ENCODE assay signal across 13 cellular contexts in the genomic region with DNA sequence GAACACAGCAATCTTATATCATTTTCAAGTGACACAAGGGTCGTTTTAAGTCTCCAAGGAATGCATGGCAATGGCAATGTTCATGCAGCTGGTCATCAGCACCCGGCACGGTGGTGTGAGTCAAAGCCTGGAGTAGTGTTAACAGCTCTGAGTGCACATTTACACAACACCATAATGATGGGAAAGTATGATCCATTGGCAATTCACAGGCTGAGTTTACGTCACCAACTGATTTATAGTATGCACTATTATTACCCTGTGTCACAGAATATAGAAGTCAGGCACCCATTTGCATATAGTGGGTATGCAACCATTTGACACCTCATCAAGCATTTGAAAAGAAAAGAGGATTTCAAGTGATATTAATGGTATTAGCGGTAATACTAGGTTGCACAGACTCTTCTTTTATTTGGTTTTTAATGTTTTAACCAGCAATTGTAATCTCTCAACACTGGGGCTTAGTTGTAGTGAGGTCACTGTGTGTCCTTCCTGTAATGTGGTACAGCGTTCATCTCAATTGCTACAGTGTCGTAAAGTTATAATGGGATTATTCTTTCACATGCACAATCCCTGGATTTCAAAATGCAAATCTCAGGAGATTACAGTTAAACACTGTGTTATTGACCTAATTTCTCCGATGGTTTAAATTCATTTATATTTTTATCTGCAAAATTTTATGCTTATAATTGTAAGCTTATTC.
DNase-seq lines count a peak whose midpoint lies in the region; FAIRE-seq and TF ChIP-seq lines count a peak whose summit lies in the region.
"Had no signal": no experiment of that assay in that cellular context is flagged by ENCODE, and none has a peak within 500 bp of the region (broad histone marks: within the 10 kb centered on the region; RNA-seq: fewer than 3 reads in every experiment).

No MANE protein-coding gene starts in this region.

- DNase-seq in D721Med (ENCODE audit: insufficient read length, low spot score), result peak; percentile 13
- DNase-seq in NCI-H82 (lab: John Stamatoyannopoulos, UW), result peak; percentile 70
- no peak for DNase-seq in dorsolateral prefrontal cortex
- peak; percentile 23 for DNase-seq in osteoblast (ENCODE audit: insufficient read length, low spot score, missing footprints)
- DNase-seq in inferior parietal cortex (ENCODE audit: extremely low spot score), result no peak
- DNase-seq in HPDE6-E6E7 (ENCODE audit: extremely low spot score), result no peak
- DNase-seq in glutamatergic neuron, result no peak
- DNase-seq in DMS79 (lab: John Stamatoyannopoulos, UW), result no peak
- DNase-seq: CD4-positive, alpha-beta T cell; NCI-H1436; NCI-H2029 treated with DMSO at 0.1 percent for 48 hours; PC-3 had no signal

- H3K27ac Mint-ChIP-seq in glutamatergic neuron (ENCODE audit: unreplicated experiment), result no peak overlapping the region
- H3K27ac Mint-ChIP-seq: B cell; CD4-positive, alpha-beta T cell had no signal

- peaks cover 2% of the 10 kb centered on the region for H3K9me3 Mint-ChIP-seq in glutamatergic neuron (ENCODE audit: unreplicated experiment)
- H3K9me3 Mint-ChIP-seq: CD4-positive, alpha-beta T cell had no signal

- no peaks in the 10 kb centered on the region for H3K36me3 ChIP-seq in osteoblast (ENCODE audit: insufficient read depth, low read length)

- no peak overlapping the region for H3K4me2 ChIP-seq in osteoblast (ENCODE audit: insufficient read depth, low read length)

- H3K9me3 ChIP-seq in osteoblast (ENCODE audit: low read depth, low read length), result no peaks in the 10 kb centered on the region

- H3K27me3 Mint-ChIP-seq in glutamatergic neuron (ENCODE audit: unreplicated experiment), result no peaks in the 10 kb centered on the region
- H3K27me3 Mint-ChIP-seq: B cell; CD4-positive, alpha-beta T cell had no signal

- H4K20me1 ChIP-seq in osteoblast (ENCODE audit: insufficient read depth, low read length), result no peaks in the 10 kb centered on the region

- TF ChIP-seq CTCF in D721Med (IDR thresholded peaks at IDR 0.05; ENCODE audit: insufficient read depth, missing control alignments) (no peak), dorsolateral prefrontal cortex (IDR thresholded peaks at IDR 0.05 in 54 of 56, conservative IDR thresholded peaks at IDR 0.05 in 2 of 56; ENCODE audit: low read depth in 1 of 56, partially characterized antibody in 56 of 56) (no peak), osteoblast (IDR thresholded peaks at IDR 0.05; ENCODE audit: extremely low read depth, low read depth, low read length) (no peak), glutamatergic neuron (IDR thresholded peaks at IDR 0.05; ENCODE audit: partially characterized antibody, unreplicated experiment) (no peak)

- H3K79me2 ChIP-seq in osteoblast (ENCODE audit: insufficient read depth, low read length), result no peaks in the 10 kb centered on the region

- intact Hi-C loops in dorsolateral prefrontal cortex (cut with DNase I), result no loop called here

- H3K4me3 ChIP-seq in dorsolateral prefrontal cortex, result peak overlapping the region in 33 of 59 donors; percentile 0 to 55 (median 24)
- no peak overlapping the region for H3K4me3 ChIP-seq in osteoblast (ENCODE audit: insufficient read depth, low read length)

- H3K4me1 ChIP-seq in osteoblast (ENCODE audit: insufficient read depth, low read length), result no peaks in the 10 kb centered on the region

- H3K4me1 Mint-ChIP-seq in glutamatergic neuron (ENCODE audit: low read depth, unreplicated experiment), result peaks cover 7% of the 10 kb centered on the region
- H3K4me1 Mint-ChIP-seq: B cell had no signal

- H3K36me3 Mint-ChIP-seq in glutamatergic neuron (ENCODE audit: unreplicated experiment), result no peaks in the 10 kb centered on the region

- no peak overlapping the region for H3K27ac ChIP-seq in dorsolateral prefrontal cortex
- H3K27ac ChIP-seq in osteoblast (ENCODE audit: low read depth, low read length), result no peak overlapping the region

- no peak overlapping the region for H2AFZ ChIP-seq in osteoblast (ENCODE audit: low read length)

- H3K4me3 Mint-ChIP-seq in glutamatergic neuron (ENCODE audit: unreplicated experiment), result no peak overlapping the region
- H3K4me3 Mint-ChIP-seq: B cell; CD4-positive, alpha-beta T cell had no signal

- peak; percentile 63 for FAIRE-seq in D721Med (lab: Jason Lieb, UNC)

- H3K27me3 ChIP-seq in dorsolateral prefrontal cortex, result no peaks in the 10 kb centered on the region
- no peaks in the 10 kb centered on the region for H3K27me3 ChIP-seq in osteoblast (ENCODE audit: insufficient read depth, low read length)

Comparison
In these comparisons a context has a peak if more than half of its experiments do, and no peak if none do; other contexts are left out.
1. DNase-seq: peak in D721Med (single experiment), NCI-H82 (single experiment) and osteoblast (single experiment); none in dorsolateral prefrontal cortex (0 of 10), inferior parietal cortex (single experiment), HPDE6-E6E7 (single experiment), glutamatergic neuron (single experiment) and DMS79 (single experiment).